Comparison of ENCODE assay signal across 8 cellular contexts in genomic region chr21:33479679-33480480, GRCh38. TPM values are rescaled to one million over a fixed set of nuclear protein-coding genes. Genes with fewer than 3 reads are reported as not detected.
DNase-seq lines count a peak whose midpoint lies in the region; ATAC-seq and TF ChIP-seq lines count a peak whose summit lies in the region.

TMEM50B (minus strand) TSS chr21:33479974; CDS start chr21:33468885, 11,089 bp downstream.

- TF ChIP-seq POLR2A in Peyer's patch (IDR thresholded peaks at IDR 0.05) = peak; percentile 81 to 93
- peak in 3 of 4 donors; percentile 82 to 96 (median 90) for TF ChIP-seq POLR2A in esophagus squamous epithelium (IDR thresholded peaks at IDR 0.05)

- TF ChIP-seq CTCF in DND-41 (IDR thresholded peaks at IDR 0.05; ENCODE audit: borderline replicate concordance, extremely low read depth, low read length, poor library complexity, severe bottlenecking) (peak; percentile 49), Peyer's patch (IDR thresholded peaks at IDR 0.05) (peak; percentile 32 to 70 (median 50)), esophagus squamous epithelium (IDR thresholded peaks at IDR 0.05) (peak in 5 of 6 experiments; percentile 40 to 56 (median 45))

- ATAC-seq in DND-41 (ENCODE audit: insufficient read depth, low read depth) (peak; percentile 93), GM21786 (IDR thresholded peaks at IDR 0.05; ENCODE audit: unreplicated experiment) (peak; percentile 87), naive B cell (ENCODE audit: low read depth in 2 of 2) (peak; percentile 82 to 84)
- ATAC-seq in activated T-cell treated with anti-CD3 and anti-CD28 coated beads, Interleukin-2, amount 50 U/mL, for 72 hours (replicated peaks in 1 of 2) = peak; percentile 95
- peak; percentile 97 for ATAC-seq in stimulated activated memory B cell treated with anti-CD40 and anti-IgM and Interleukin-4, amounts not matched to agents 10 μg/mL and 1 μg/mL and 100 μg/mL, for 72 hours

- peak within 1 kb of the TSS; percentile 90 for H3K4me2 ChIP-seq in DND-41 (ENCODE audit: insufficient read depth, low read length)

- peak within 1 kb of the TSS; percentile 85 for H3K9ac ChIP-seq in DND-41 (ENCODE audit: low read depth, low read length)

- H3K27ac Mint-ChIP-seq in activated T-cell treated with anti-CD3 and anti-CD28 coated beads, Interleukin-2, amount 50 U/mL, for 72 hours = peak within 1 kb of the TSS; percentile 94
- peak within 1 kb of the TSS; percentile 87 to 97 (median 93) for H3K27ac Mint-ChIP-seq in naive B cell
- peak within 1 kb of the TSS; percentile 95 for H3K27ac Mint-ChIP-seq in stimulated activated memory B cell treated with anti-CD40 and anti-IgM and Interleukin-4, amounts not matched to agents 10 μg/mL and 1 μg/mL and 100 μg/mL, for 72 hours

- H3K9me3 Mint-ChIP-seq in activated T-cell treated with anti-CD3 and anti-CD28 coated beads, Interleukin-2, amount 50 U/mL, for 72 hours = no peaks in the 10 kb centered on the region
- no peaks in the 10 kb centered on the region for H3K9me3 Mint-ChIP-seq in naive B cell
- no peaks in the 10 kb centered on the region for H3K9me3 Mint-ChIP-seq in stimulated activated memory B cell treated with anti-CD40 and anti-IgM and Interleukin-4, amounts not matched to agents 10 μg/mL and 1 μg/mL and 100 μg/mL, for 72 hours

- H2AFZ ChIP-seq in DND-41 (ENCODE audit: low read depth, low read length) = peak within 1 kb of the TSS; percentile 94

- H3K36me3 ChIP-seq in DND-41 (ENCODE audit: insufficient read depth, low read length) = no peaks in the 10 kb centered on the region
- H3K36me3 ChIP-seq in KOPT-K1 (ENCODE audit: insufficient read depth, low read length) = no peaks in the 10 kb centered on the region
- H3K36me3 ChIP-seq in Peyer's patch = no peaks in the 10 kb centered on the region
- H3K36me3 ChIP-seq in esophagus squamous epithelium = no peaks in the 10 kb centered on the region

- H3K27me3 ChIP-seq in DND-41 (ENCODE audit: insufficient read depth, low read length, poor library complexity) (no peaks in the 10 kb centered on the region), Peyer's patch (no peaks in the 10 kb centered on the region), esophagus squamous epithelium (no peaks in the 10 kb centered on the region)

- H4K20me1 ChIP-seq in DND-41 (ENCODE audit: insufficient read depth, low read length) = peaks cover 4% of the 10 kb centered on the region; the same call in 1 of the 2 replicates

- H3K4me3 ChIP-seq in DND-41 (ENCODE audit: low read depth in 1 of 2, low read length in 2 of 2) (peak within 1 kb of the TSS; percentile 77 to 78), Peyer's patch (peak within 1 kb of the TSS; percentile 89 to 95 (median 91)), esophagus squamous epithelium (peak within 1 kb of the TSS; percentile 85 to 100 (median 90))

- intact Hi-C loops in esophagus squamous epithelium (cut with DNase I) = no loop called here

- H3K4me1 Mint-ChIP-seq in activated T-cell treated with anti-CD3 and anti-CD28 coated beads, Interleukin-2, amount 50 U/mL, for 72 hours (ENCODE audit: low read depth) = peaks cover 20% of the 10 kb centered on the region
- peaks cover 13 to 22% (median 18%) of the 10 kb centered on the region in 3 donors for H3K4me1 Mint-ChIP-seq in naive B cell
- H3K4me1 Mint-ChIP-seq in stimulated activated memory B cell treated with anti-CD40 and anti-IgM and Interleukin-4, amounts not matched to agents 10 μg/mL and 1 μg/mL and 100 μg/mL, for 72 hours = peaks cover 28% of the 10 kb centered on the region

- peak; percentile 97 for DNase-seq in DND-41
- peak; percentile 92 to 100 (median 98) for DNase-seq in Peyer's patch
- DNase-seq in activated T-cell treated with anti-CD3 and anti-CD28 coated beads, Interleukin-2, amount 50 U/mL, for 72 hours = peak; percentile 96 to 98
- DNase-seq in esophagus squamous epithelium (lab: John Stamatoyannopoulos, UW) = peak; percentile 75
- peak; percentile 91 for DNase-seq in naive B cell

- peaks cover 19% of the 10 kb centered on the region for H3K79me2 ChIP-seq in DND-41 (ENCODE audit: insufficient read depth, low read length)

- H3K9me3 ChIP-seq in DND-41 (ENCODE audit: insufficient read depth, low read length, severe bottlenecking) (no peaks in the 10 kb centered on the region), KOPT-K1 (ENCODE audit: insufficient read depth, low read length, poor library complexity, severe bottlenecking) (no peaks in the 10 kb centered on the region), Peyer's patch (no peaks in the 10 kb centered on the region), esophagus squamous epithelium (no peaks in the 10 kb centered on the region)

- H3K27ac ChIP-seq in DND-41 (ENCODE audit: low read length) (peak within 1 kb of the TSS; percentile 71), KOPT-K1 (ENCODE audit: low read depth, low read length, poor library complexity, severe bottlenecking) (peak within 1 kb of the TSS; percentile 62), Peyer's patch (peak within 1 kb of the TSS; percentile 96 to 99 (median 98)), esophagus squamous epithelium (peak within 1 kb of the TSS; percentile 94 to 100 (median 96))

- WGBS in esophagus squamous epithelium, 2 donors = 0% methylated on average over 4 to 6 of the region's 93 CpGs

- H3K4me1 ChIP-seq in DND-41 (ENCODE audit: insufficient read depth, low read length) = peaks cover 18% of the 10 kb centered on the region
- H3K4me1 ChIP-seq in Peyer's patch = peaks cover 0 to 8% (median 3%) of the 10 kb centered on the region in 4 donors
- peaks cover 3 to 31% (median 9%) of the 10 kb centered on the region in 3 donors for H3K4me1 ChIP-seq in esophagus squamous epithelium

- peaks cover 0 to 2% of the 10 kb centered on the region in 2 donors for H3K36me3 Mint-ChIP-seq in activated T-cell treated with anti-CD3 and anti-CD28 coated beads, Interleukin-2, amount 50 U/mL, for 72 hours (ENCODE audit: insufficient read depth in 2 of 2)
- H3K36me3 Mint-ChIP-seq in naive B cell = no peaks in the 10 kb centered on the region
- no peaks in the 10 kb centered on the region for H3K36me3 Mint-ChIP-seq in stimulated activated memory B cell treated with anti-CD40 and anti-IgM and Interleukin-4, amounts not matched to agents 10 μg/mL and 1 μg/mL and 100 μg/mL, for 72 hours

- H3K4me3 Mint-ChIP-seq in activated T-cell treated with anti-CD3 and anti-CD28 coated beads, Interleukin-2, amount 50 U/mL, for 72 hours = peak within 1 kb of the TSS; percentile 94 to 99
- H3K4me3 Mint-ChIP-seq in naive B cell = peak within 1 kb of the TSS; percentile 82 to 96 (median 94)
- H3K4me3 Mint-ChIP-seq in stimulated activated memory B cell treated with anti-CD40 and anti-IgM and Interleukin-4, amounts not matched to agents 10 μg/mL and 1 μg/mL and 100 μg/mL, for 72 hours = peak within 1 kb of the TSS; percentile 96

- H3K27me3 Mint-ChIP-seq in activated T-cell treated with anti-CD3 and anti-CD28 coated beads, Interleukin-2, amount 50 U/mL, for 72 hours (ENCODE audit: low read depth) = no peaks in the 10 kb centered on the region
- no peaks in the 10 kb centered on the region for H3K27me3 Mint-ChIP-seq in naive B cell
- H3K27me3 Mint-ChIP-seq in stimulated activated memory B cell treated with anti-CD40 and anti-IgM and Interleukin-4, amounts not matched to agents 10 μg/mL and 1 μg/mL and 100 μg/mL, for 72 hours = no peaks in the 10 kb centered on the region

RNA-seq across cellular contexts. Expression of gene TMEM50B, which starts in this region (rescaled TPM):
- total RNA-seq in Peyer's patch = 100 to 1,000 TPM in 1 of 4 donors, 10 to 100 TPM in 3; 64.4 to 116 (median 94.7) TPM
- total RNA-seq in activated T-cell treated with anti-CD3 and anti-CD28 coated beads, Interleukin-2, amount 50 U/mL, for 72 hours = 10 to 100 TPM; 18.1 to 27.2 TPM
- 10 to 100 TPM; 18.3 to 48.1 (median 33.6) TPM for total RNA-seq in esophagus squamous epithelium
- polyA plus RNA-seq in naive B cell (ENCODE audit: low read depth in 6 of 6) = 10 to 100 TPM; 35.5 to 46.2 (median 40.6) TPM

Comparison
In these comparisons a context has a peak if more than half of its experiments do, and no peak if none do; other contexts are left out.
1. Peak in every context shown above with its lines: DNase-seq, ATAC-seq, H3K4me3 ChIP-seq and H3K27ac ChIP-seq.